15 cellular contexts compared by ENCODE assay signal in genomic region chr1:207026177-207026576, GRCh38. TPM values are rescaled to one million over a fixed set of nuclear protein-coding genes. Genes with fewer than 3 reads are reported as not detected.
DNase-seq lines count a peak whose midpoint lies in the region; ATAC-seq, FAIRE-seq and TF ChIP-seq lines count a peak whose summit lies in the region.
"Had no signal": no experiment of that assay in that cellular context is flagged by ENCODE, and none has a peak within 500 bp of the region (broad histone marks: within the 10 kb centered on the region; RNA-seq: fewer than 3 reads in every experiment).

No MANE protein-coding gene starts in this region.

- H3K27ac ChIP-seq in heart left ventricle: peak overlapping the region in 11 of 12 donors; percentile 75 to 97 (median 86)
- H3K27ac ChIP-seq in mesodermal cell (ENCODE audit: low read depth, low read length, severe bottlenecking): peak overlapping the region; percentile 90
- peak overlapping the region; percentile 82 to 90 (median 83) for H3K27ac ChIP-seq in upper lobe of left lung

- no peak for DNase-seq in heart left ventricle
- DNase-seq in cardiac septum (ENCODE audit: low spot score): no peak
- peak; percentile 62 for DNase-seq in bronchial epithelial cell (ENCODE audit: low read depth)
- DNase-seq in upper lobe of left lung: no peak
- DNase-seq in globus pallidus (ENCODE audit: low spot score): no peak
- DNase-seq in omental fat pad (ENCODE audit: low spot score): no peak
- DNase-seq: endodermal cell; stimulated activated CD4-positive, alpha-beta T cell treated with anti-CD3 and anti-CD28 coated beads, Interleukin-2, amount 100 ng/mL, for 48 hours; stimulated activated naive CD8-positive, alpha-beta T cell treated with anti-CD3 and anti-CD28 coated beads, Interleukin-15, Interleukin-2, amounts not matched to agents 100 U/mL and 50 U/mL, for 24 hours had no signal

- TF ChIP-seq POLR2A in heart left ventricle (IDR thresholded peaks at IDR 0.05) (no peak), upper lobe of left lung (IDR thresholded peaks at IDR 0.05) (no peak)

- TF ChIP-seq EP300 in upper lobe of left lung (IDR thresholded peaks at IDR 0.05): no peak

- H3K36me3 ChIP-seq in heart left ventricle (no peaks in the 10 kb centered on the region), bronchial epithelial cell (ENCODE audit: control insufficient read depth, insufficient read depth, low read length) (peaks cover 18% of the 10 kb centered on the region), mesodermal cell (ENCODE audit: control insufficient read depth, insufficient read depth, low read length) (no peaks in the 10 kb centered on the region), upper lobe of left lung (peaks cover 0 to 9% (median 3%) of the 10 kb centered on the region in 4 donors)

- no peak overlapping the region for H3K4me3 ChIP-seq in heart left ventricle
- H3K4me3 ChIP-seq in bronchial epithelial cell (ENCODE audit: low read depth, low read length): no peak overlapping the region
- no peak overlapping the region for H3K4me3 ChIP-seq in mesodermal cell (ENCODE audit: extremely low read depth, insufficient read depth, low read length, poor library complexity, severe bottlenecking)
- H3K4me3 ChIP-seq in upper lobe of left lung: no peak overlapping the region

- ATAC-seq in heart left ventricle: no peak
- ATAC-seq in upper lobe of left lung (ENCODE audit: low FRiP score in 2 of 2): no peak
- no peak for ATAC-seq in HG03108 (IDR thresholded peaks at IDR 0.05; ENCODE audit: unreplicated experiment)
- no peak for ATAC-seq in omental fat pad (ENCODE audit: low FRiP score)
- ATAC-seq: stimulated activated naive CD8-positive, alpha-beta T cell treated with anti-CD3 and anti-CD28 coated beads, Interleukin-15, Interleukin-2, amounts not matched to agents 100 U/mL and 50 U/mL, for 24 hours had no signal

- peaks cover 0 to 47% (median 31%) of the 10 kb centered on the region in 12 donors for H3K4me1 ChIP-seq in heart left ventricle
- H3K4me1 ChIP-seq in mesodermal cell (ENCODE audit: control insufficient read depth, insufficient read depth, low read length, poor library complexity, severe bottlenecking): peaks cover 37% of the 10 kb centered on the region
- peaks cover 16 to 47% (median 46%) of the 10 kb centered on the region in 4 donors for H3K4me1 ChIP-seq in upper lobe of left lung

- intact Hi-C loops in heart left ventricle (cut with DNase I) (no loop called here), cardiac septum (cut with DNase I) (no loop called here)

- no peaks in the 10 kb centered on the region for H3K27me3 ChIP-seq in heart left ventricle
- no peaks in the 10 kb centered on the region for H3K27me3 ChIP-seq in bronchial epithelial cell (ENCODE audit: control insufficient read depth, insufficient read depth, low read length)
- no peaks in the 10 kb centered on the region for H3K27me3 ChIP-seq in upper lobe of left lung

- no peak for FAIRE-seq in bronchial epithelial cell (lab: Jason Lieb, UNC)
- FAIRE-seq: A204.1 had no signal

- 13 to 33% (median 30%) methylated on average over 4 of the region's 4 CpGs for WGBS in heart left ventricle, 4 donors
- 60 to 91% methylated on average over 2 of the region's 4 CpGs for WGBS in mesodermal cell (ENCODE audit: insufficient coverage in 2 of 2), 2 experiments
- 30 to 48% methylated on average over 4 of the region's 4 CpGs for WGBS in upper lobe of left lung, 2 donors

- H3K9me3 ChIP-seq in heart left ventricle: no peaks in the 10 kb centered on the region
- H3K9me3 ChIP-seq in mesodermal cell (ENCODE audit: control insufficient read depth, low read length): no peaks in the 10 kb centered on the region
- no peaks in the 10 kb centered on the region for H3K9me3 ChIP-seq in upper lobe of left lung

- TF ChIP-seq CTCF in heart left ventricle (IDR thresholded peaks at IDR 0.05) (no peak), bronchial epithelial cell (IDR thresholded peaks at IDR 0.05; ENCODE audit: insufficient read depth, low read length, severe bottlenecking) (no peak), upper lobe of left lung (IDR thresholded peaks at IDR 0.05) (no peak), omental fat pad (IDR thresholded peaks at IDR 0.05) (no peak)

RNA-seq across cellular contexts. Expression of gene C1orf116, which starts 6.4 kb away (rescaled TPM):
- 1 to 10 TPM in 3 of 9 donors, under 1 TPM in 6; 0.42 to 3.3 (median 0.85) TPM for total RNA-seq in heart left ventricle
- under 1 TPM; 0.08 to 0.28 TPM for polyA plus RNA-seq in heart left ventricle
- total RNA-seq in cardiac septum: 0.70 TPM
- total RNA-seq in bronchial epithelial cell: 20.0 and 29.6 TPM in 2 replicates
- polyA plus RNA-seq in mesodermal cell (2013, experiment 1 of 2): 0.26 TPM
- 0.35 TPM for polyA plus RNA-seq in mesodermal cell (2013, experiment 2 of 2)
- total RNA-seq in upper lobe of left lung: 100 to 1,000 TPM in 5 of 6 donors, 10 to 100 TPM in 1; 92.5 to 222 (median 193) TPM
- total RNA-seq in omental fat pad: under 1 TPM in 2 of 4 donors, not detected in 2; 0.13 to 0.16 TPM
- total RNA-seq: OCI-LY7 had no signal

RNA-seq across cellular contexts. Expression of gene YOD1, which starts 24.8 kb away (rescaled TPM):
- total RNA-seq in heart left ventricle (1 to 10 TPM; 3.9 to 7.4 (median 6.1) TPM), cardiac septum (7.2 TPM), bronchial epithelial cell (12.8 and 15.3 TPM in 2 replicates), upper lobe of left lung (10 to 100 TPM in 3 of 6 donors, 1 to 10 TPM in 3; 6.0 to 24.4 (median 9.4) TPM), omental fat pad (10 to 100 TPM in 1 of 4 donors, 1 to 10 TPM in 3; 6.1 to 11.7 (median 7.9) TPM)
- 1 to 10 TPM; 1.9 to 4.5 TPM for polyA plus RNA-seq in heart left ventricle
- 11.7 TPM for polyA plus RNA-seq in mesodermal cell (2013, experiment 1 of 2)
- 9.9 TPM for polyA plus RNA-seq in mesodermal cell (2013, experiment 2 of 2)

RNA-seq across cellular contexts. Expression of gene PFKFB2, which starts 26.9 kb away (rescaled TPM):
- total RNA-seq in heart left ventricle (100 to 1,000 TPM in 3 of 9 donors, 10 to 100 TPM in 6; 34.2 to 130 (median 64.0) TPM), cardiac septum (49.9 TPM), bronchial epithelial cell (36.9 and 63.2 TPM in 2 replicates), upper lobe of left lung (10 to 100 TPM; 25.3 to 95.5 (median 58.0) TPM), omental fat pad (10 to 100 TPM in 1 of 4 donors, 1 to 10 TPM in 3; 4.0 to 16.1 (median 6.1) TPM)
- 10 to 100 TPM; 16.0 to 45.7 TPM for polyA plus RNA-seq in heart left ventricle
- 5.8 TPM for polyA plus RNA-seq in mesodermal cell (2013, experiment 1 of 2)
- 3.9 TPM for polyA plus RNA-seq in mesodermal cell (2013, experiment 2 of 2)

RNA-seq across cellular contexts. Expression of gene FCAMR, which starts 55.9 kb away (rescaled TPM):
- total RNA-seq in heart left ventricle (not detected), cardiac septum (not detected), bronchial epithelial cell (not detected in 2 replicates), upper lobe of left lung (1 to 10 TPM in 1 of 6 donors, not detected in 5; 7.3 TPM), omental fat pad (not detected)
- not detected for polyA plus RNA-seq in heart left ventricle
- not detected for polyA plus RNA-seq in mesodermal cell (2013, experiment 1 of 2)
- polyA plus RNA-seq in mesodermal cell (2013, experiment 2 of 2): not detected
- total RNA-seq: endodermal cell, LHCN-M2, neural crest cell, OCI-LY7 had no signal
